8 cellular contexts compared by ENCODE assay signal in the genomic region with DNA sequence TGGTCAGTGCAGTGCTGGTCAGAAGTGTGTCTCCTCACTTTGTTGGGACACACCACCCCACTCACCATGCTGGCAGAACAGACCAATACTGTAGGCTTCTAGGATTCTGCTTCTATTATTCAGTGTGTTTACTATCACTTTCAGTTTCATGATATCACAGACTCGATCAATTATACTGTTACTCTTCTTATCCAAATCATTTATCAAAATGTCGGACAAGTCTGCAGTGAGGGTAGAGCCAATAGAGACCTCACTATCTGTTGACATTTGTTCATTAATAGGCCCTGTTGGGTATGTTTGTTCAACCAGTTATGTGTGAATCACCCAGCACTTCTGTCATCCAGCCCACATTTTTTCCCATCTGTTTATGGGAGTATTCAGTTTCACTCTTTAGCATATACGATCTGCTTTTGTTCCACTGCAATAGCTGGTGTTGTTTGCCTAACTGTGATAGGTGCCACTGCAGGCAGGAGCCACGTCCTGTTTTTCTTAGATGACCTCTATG.
DNase-seq lines count a peak whose midpoint lies in the region; ATAC-seq and TF ChIP-seq lines count a peak whose summit lies in the region.

No MANE protein-coding gene starts in this region.

- DNase-seq in GM23248, result peak; percentile 78
- DNase-seq in NCI-H460 (ENCODE audit: extremely low read depth, low read depth), result peak; percentile 23
- DNase-seq in mammary epithelial cell, result peak; percentile 65
- peak in 6 of 9 donors; percentile 16 to 42 (median 32) for DNase-seq in naive thymus-derived CD4-positive, alpha-beta T cell
- DNase-seq in GF-D8 (lab: John Stamatoyannopoulos, UW), result no peak

- peak overlapping the region; percentile 69 to 86 (median 80) for H3K4me3 Mint-ChIP-seq in naive thymus-derived CD4-positive, alpha-beta T cell

- no peak overlapping the region; the same call in 1 of the 2 replicates for H3K9ac ChIP-seq in GM23248
- H3K9ac ChIP-seq in mammary epithelial cell (ENCODE audit: insufficient read depth, low read length), result no peak overlapping the region

- in situ Hi-C loops in GM23248 (cut with MboI), result no loop called here
- in situ Hi-C loops in mammary epithelial cell (cut with MboI; ENCODE audit: low sequenced_read_pairs in 2 of 2), result no loop called here

- no peak overlapping the region for H3K27ac ChIP-seq in GM23248
- H3K27ac ChIP-seq in mammary epithelial cell (ENCODE audit: insufficient read depth, low read depth, low read length), result no peak overlapping the region
- H3K27ac ChIP-seq in naive thymus-derived CD4-positive, alpha-beta T cell (ENCODE audit: low read depth, low read length), result peak overlapping the region; percentile 70

- H3K27me3 ChIP-seq in GM23248 (replicated peaks; ENCODE audit: insufficient read depth) (0 out of 2 replicates have a peak, but pooled peaks cover 11% of the 10 kb centered on the region), mammary epithelial cell (ENCODE audit: insufficient read depth, low read length) (no peaks in the 10 kb centered on the region)
- H3K27me3 ChIP-seq in naive thymus-derived CD4-positive, alpha-beta T cell (ENCODE audit: control insufficient read depth in 2 of 2, insufficient read depth in 2 of 2, low read length in 2 of 2), result no peaks in the 10 kb centered on the region

- H3K79me2 ChIP-seq in GM23248 (ENCODE audit: insufficient read depth) (no peaks in the 10 kb centered on the region), mammary epithelial cell (ENCODE audit: insufficient read depth, low read length) (no peaks in the 10 kb centered on the region)

- H2AFZ ChIP-seq in GM23248, result peak overlapping the region; percentile 34
- no peak overlapping the region for H2AFZ ChIP-seq in mammary epithelial cell (ENCODE audit: low read depth, low read length)

- CTCF ChIA-PET in mammary epithelial cell (lab: Charles Lee; ENCODE audit: low non-redundant PET), result no interaction called here
- CTCF ChIA-PET in naive thymus-derived CD4-positive, alpha-beta T cell (lab: Charles Lee), result interaction anchor here (0.9 kb wide), 1 partner anchor 15 kb away, joined by 3 read pairs; no protein-coding TSS in a partner anchor

- peak overlapping the region; percentile 56 for H3K4me2 ChIP-seq in GM23248 (ENCODE audit: unreplicated experiment)
- no peak overlapping the region for H3K4me2 ChIP-seq in mammary epithelial cell (ENCODE audit: insufficient read depth, low read depth, low read length)

- H3K27ac Mint-ChIP-seq in naive thymus-derived CD4-positive, alpha-beta T cell, result peak overlapping the region; percentile 91 to 100 (median 98)

- H3K36me3 Mint-ChIP-seq in naive thymus-derived CD4-positive, alpha-beta T cell, result peaks cover 3 to 24% (median 5%) of the 10 kb centered on the region in 5 donors

- peaks cover 15% of the 10 kb centered on the region; the same call in 1 of the 2 replicates for H3F3A ChIP-seq in GM23248 (ENCODE audit: insufficient read depth)

- H3K9me3 ChIP-seq in GM23248 (ENCODE audit: low read depth) (no peaks in the 10 kb centered on the region), mammary epithelial cell (replicated peaks; ENCODE audit: insufficient read depth, low read length) (no peaks in the 10 kb centered on the region)
- peaks cover 0 to 4% (median 3%) of the 10 kb centered on the region in 3 experiments for H3K9me3 ChIP-seq in naive thymus-derived CD4-positive, alpha-beta T cell (ENCODE audit: control insufficient read depth in 2 of 3, low read length in 3 of 3)

- H4K20me1 ChIP-seq in GM23248 (ENCODE audit: insufficient read depth) (no peaks in the 10 kb centered on the region), mammary epithelial cell (ENCODE audit: insufficient read depth, low read length) (no peaks in the 10 kb centered on the region)

- H3K4me1 Mint-ChIP-seq in naive thymus-derived CD4-positive, alpha-beta T cell, result peaks cover 30 to 66% (median 59%) of the 10 kb centered on the region in 7 donors

- H3K9me3 Mint-ChIP-seq in naive thymus-derived CD4-positive, alpha-beta T cell, result peaks cover 0 to 24% (median 8%) of the 10 kb centered on the region in 11 donors

- TF ChIP-seq CTCF in mammary epithelial cell (conservative IDR thresholded peaks at IDR 0.05 in 1 of 2, IDR thresholded peaks at IDR 0.05 in 1 of 2; ENCODE audit: extremely low read depth in 1 of 2, insufficient read depth in 1 of 2, low read depth in 1 of 2, low read length in 2 of 2), result no peak

- intact Hi-C loops in mammary epithelial cell (cut with micrococcal nuclease), result no loop called here
- intact Hi-C loops in naive thymus-derived CD4-positive, alpha-beta T cell (cut with micrococcal nuclease), result loop anchor here (1.0 to 5.0 kb wide), 5 partner anchors 15 to 199 kb away; no protein-coding TSS in a partner anchor

- 25 to 32% methylated on average over 4 of the region's 4 CpGs for WGBS in GM23248 (ENCODE audit: low coverage in 1 of 2, low lambda C conversion rate in 2 of 2, missing lambda C conversion rate in 2 of 2), 2 experiments
- 66% methylated on average over 4 of the region's 4 CpGs for WGBS in mammary epithelial cell (ENCODE audit: low coverage, missing lambda C conversion rate)

- peak; percentile 76 for ATAC-seq in naive thymus-derived CD4-positive, alpha-beta T cell
- ATAC-seq in HG03439 (IDR thresholded peaks at IDR 0.05; ENCODE audit: unreplicated experiment), result no peak
- no peak for ATAC-seq in GM18868 (IDR thresholded peaks at IDR 0.05; ENCODE audit: unreplicated experiment)
- ATAC-seq in HG02642 (IDR thresholded peaks at IDR 0.05; ENCODE audit: poor library complexity, unreplicated experiment), result no peak

- H3K27me3 Mint-ChIP-seq in naive thymus-derived CD4-positive, alpha-beta T cell, result no peaks in the 10 kb centered on the region

- H3K36me3 ChIP-seq in GM23248 (ENCODE audit: low read depth) (no peaks in the 10 kb centered on the region), mammary epithelial cell (ENCODE audit: insufficient read depth, low read length) (no peaks in the 10 kb centered on the region)
- no peaks in the 10 kb centered on the region for H3K36me3 ChIP-seq in naive thymus-derived CD4-positive, alpha-beta T cell (ENCODE audit: control insufficient read depth in 2 of 3, insufficient read depth in 3 of 3, low read length in 3 of 3)

- H3K4me1 ChIP-seq in GM23248 (ENCODE audit: insufficient read depth) (peaks cover 9% of the 10 kb centered on the region), mammary epithelial cell (ENCODE audit: insufficient read depth, low read length) (no peaks in the 10 kb centered on the region)
- H3K4me1 ChIP-seq in naive thymus-derived CD4-positive, alpha-beta T cell (ENCODE audit: control insufficient read depth in 2 of 2, insufficient read depth in 2 of 2, low read length in 2 of 2), result peaks cover 31 to 44% of the 10 kb centered on the region in 2 donors

- dilution Hi-C loops in mammary epithelial cell (cut with HindIII; ENCODE audit: low sequenced_read_pairs), result no loop called here

- H3K9me2 ChIP-seq in GM23248 (ENCODE audit: insufficient read depth), result no peaks in the 10 kb centered on the region

- POLR2A ChIA-PET in naive thymus-derived CD4-positive, alpha-beta T cell (lab: Charles Lee), result interaction anchor here (0.7 to 4.6 kb wide), 9 partner anchors 13 to 885 kb away, joined by 3 to 15 read pairs (median 3); no protein-coding TSS in a partner anchor

- BruUV-seq in mammary epithelial cell (replicated peaks; lab: Mats Ljungman, UMichigan), result no TSS peak

- H3K4me3 ChIP-seq in GM23248 (peak overlapping the region; percentile 43), mammary epithelial cell (replicated peaks in 1 of 3; ENCODE audit: insufficient read depth in 1 of 3, low read depth in 2 of 3, low read length in 3 of 3) (no peak overlapping the region)
- H3K4me3 ChIP-seq in naive thymus-derived CD4-positive, alpha-beta T cell (ENCODE audit: low read length), result peak overlapping the region; percentile 36

Comparison
In these comparisons a context has a peak if more than half of its experiments do, and no peak if none do; other contexts are left out.
1. H3K4me3 ChIP-seq: peak in GM23248 (single experiment) and naive thymus-derived CD4-positive, alpha-beta T cell (single experiment); none in mammary epithelial cell (0 of 3).